29 cellular contexts compared by ENCODE assay signal in the genomic region with DNA sequence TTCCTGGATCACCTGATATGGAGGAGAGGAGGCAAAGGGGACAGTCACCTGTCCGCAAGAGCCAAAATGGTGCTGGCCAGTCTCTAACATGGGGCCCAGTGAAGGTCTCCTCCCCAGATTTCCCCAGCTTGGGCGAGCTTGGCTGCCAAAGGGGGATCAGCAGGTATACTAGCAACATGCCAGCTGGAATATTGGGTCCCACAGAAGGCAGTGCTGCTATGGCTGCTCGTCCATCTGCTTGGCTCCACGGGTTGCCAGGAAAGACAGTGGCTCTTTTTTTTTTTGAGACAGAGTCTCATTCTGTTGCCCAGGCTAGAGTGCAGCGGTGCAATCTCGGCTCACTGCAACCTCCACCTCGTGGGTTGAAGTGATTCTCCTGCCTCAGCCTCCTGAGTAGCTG.
"Had no signal": no experiment of that assay in that cellular context is flagged by ENCODE, and none has a peak within 500 bp of the region (broad histone marks: within the 10 kb centered on the region; RNA-seq: fewer than 3 reads in every experiment).

No MANE protein-coding gene starts in this region.

- H3K4me3 ChIP-seq: Peyer's patch, SJSA1 had no signal

- H3K27ac ChIP-seq: brain microvascular endothelial cell, Peyer's patch, SJSA1 had no signal

- H3K4me1 ChIP-seq: Peyer's patch had no signal

- ATAC-seq: activated CD8-positive, alpha-beta T cell treated with anti-CD3 and anti-CD28 coated beads, Interleukin-2, amount 10 ng/mL, durations not matched to agents 7 days and 5 days; activated naive CD8-positive, alpha-beta T cell treated with anti-CD3 and anti-CD28 coated beads, Interleukin-2, amount 50 U/mL, for 24 hours; activated T-cell treated with anti-CD3 and anti-CD28 coated beads, Interleukin-2, amount 50 U/mL, for 4 hours; PC-3 had no signal

- H3K27me3 ChIP-seq: brain microvascular endothelial cell, Peyer's patch had no signal

- H3K36me3 ChIP-seq: brain microvascular endothelial cell, Peyer's patch, SJSA1 had no signal

- H3K9me3 ChIP-seq: Peyer's patch, SJSA1, SK-N-SH had no signal

- DNase-seq: activated CD4-positive, alpha-beta T cell treated with anti-CD3 and anti-CD28 coated beads, Interleukin-2, amount 10 ng/mL, durations not matched to agents 24 days and 14 days; activated CD4-positive, alpha-beta T cell treated with anti-CD3 and anti-CD28 coated beads, Interleukin-2, amount 50 U/mL, for 4 hours; activated CD8-positive, alpha-beta memory T cell treated with anti-CD3 and anti-CD28 coated beads, Interleukin-2, amount 50 U/mL, for 4 hours; activated CD8-positive, alpha-beta T cell treated with anti-CD3 and anti-CD28 coated beads, Interleukin-2, amount 10 ng/mL, durations not matched to agents 7 days and 5 days; activated gamma-delta T cell treated with Interleukin-2 at 50 U/mL for 16 hours; activated naive CD4-positive, alpha-beta T cell treated with anti-CD3 and anti-CD28 coated beads for 36 hours; activated naive CD8-positive, alpha-beta T cell treated with anti-CD3 and anti-CD28 coated beads, Interleukin-2, amount 50 U/mL, for 24 hours; activated T-cell treated with anti-CD3 and anti-CD28 coated beads for 4 hours; activated T-cell treated with anti-CD3 and anti-CD28 coated beads, Interleukin-2, amount 50 U/mL, for 4 hours; brain microvascular endothelial cell; central memory CD4-positive, alpha-beta T cell; Kasumi-1; KG1; MM.1S; MV-4-11; NCI-H1092; NCI-H1436 treated with DMSO at 0.1 percent for 48 hours; NCI-H187 treated with DMSO at 0.1 percent for 48 hours; NCI-H2081; NCI-H345; NCI-H510A; NCI-H748 treated with DMSO at 0.1 percent for 48 hours; NK-92 treated with Interleukin-12 subunit alpha and Interleukin-12 subunit beta, amount 100 ng/mL, for 24 hours; PC-3; Peyer's patch; RPMI8226; SHP77 treated with DMSO at 0.1 percent for 48 hours; SK-N-SH had no signal
